Comparison of ENCODE assay signal across 19 cellular contexts in the genomic region with DNA sequence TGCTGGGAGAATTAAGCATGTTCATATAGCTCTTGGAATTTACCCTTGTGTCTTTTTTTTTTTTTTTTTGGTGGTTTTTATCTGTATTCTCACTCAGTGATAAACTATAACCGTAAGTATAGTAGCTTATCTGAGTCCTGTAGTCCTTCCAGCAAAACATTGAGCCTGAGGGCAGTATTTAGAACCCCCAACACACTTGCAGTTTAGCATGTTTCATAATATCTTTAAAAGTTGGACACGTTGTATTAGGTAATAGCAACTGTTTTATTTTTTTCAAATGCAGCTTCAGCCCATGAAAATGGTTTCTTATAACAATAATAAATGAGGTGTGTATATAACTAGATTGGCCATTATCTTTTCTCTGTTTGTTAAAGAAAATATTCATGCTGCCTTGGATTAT.
DNase-seq lines count a peak whose midpoint lies in the region; ATAC-seq, FAIRE-seq and TF ChIP-seq lines count a peak whose summit lies in the region.
"Had no signal": no experiment of that assay in that cellular context is flagged by ENCODE, and none has a peak within 500 bp of the region (broad histone marks: within the 10 kb centered on the region; RNA-seq: fewer than 3 reads in every experiment).

No MANE protein-coding gene starts in this region.

- no peak for DNase-seq in Karpas-422
- no peak for DNase-seq in body of pancreas
- DNase-seq in pancreas = no peak
- DNase-seq in T-helper 1 cell = no peak
- DNase-seq: AML-193; Caco-2; Calu3; CD4-positive, alpha-beta T cell; CD8-positive, alpha-beta T cell; DMS79 treated with DMSO at 0.1 percent for 48 hours; GF-D8 had no signal

- H3K9me2 ChIP-seq in Karpas-422 (replicated peaks; ENCODE audit: insufficient read depth, low read length) = no peaks in the 10 kb centered on the region

- FAIRE-seq in pancreas (lab: Jason Lieb, UNC) = no peak
- FAIRE-seq: A549, D721Med, G401.6, GM12891 had no signal

- H4K20me1 ChIP-seq in Karpas-422 (ENCODE audit: insufficient read depth, low read depth, low read length) = no peaks in the 10 kb centered on the region
- H4K20me1 ChIP-seq: BLaER1 treated with 17β-estradiol and CSF1 and Interleukin-3, amounts not matched to agents 10 nM and 100 nM had no signal

- no peak for TF ChIP-seq POLR2A in body of pancreas (IDR thresholded peaks at IDR 0.05)

- H3K36me3 ChIP-seq in Karpas-422 (ENCODE audit: insufficient read depth, low read length) (no peaks in the 10 kb centered on the region), body of pancreas (replicated peaks in 1 of 2; ENCODE audit: insufficient read depth in 1 of 2, low read depth in 2 of 2) (no peaks in the 10 kb centered on the region), pancreas (no peaks in the 10 kb centered on the region)
- H3K36me3 ChIP-seq: BLaER1 treated with 17β-estradiol and CSF1 and Interleukin-3, amounts not matched to agents 10 nM and 100 nM had no signal

- H3K4me3 ChIP-seq in Karpas-422 (ENCODE audit: low read length) (no peak overlapping the region), body of pancreas (no peak overlapping the region), pancreas (no peak overlapping the region)
- H3K4me3 ChIP-seq: A549; BLaER1 treated with 17β-estradiol and CSF1 and Interleukin-3, amounts not matched to agents 10 nM and 100 nM had no signal

- H3K4me2 ChIP-seq in Karpas-422 (ENCODE audit: low read depth, low read length, poor library complexity, severe bottlenecking) = no peak overlapping the region
- H3K4me2 ChIP-seq: A549; BLaER1 treated with 17β-estradiol and CSF1 and Interleukin-3, amounts not matched to agents 10 nM and 100 nM had no signal

- 4 to 13% methylated on average over 2 of the region's 2 CpGs for WGBS in body of pancreas, 2 donors
- WGBS in pancreas, 2 donors = 8 to 10% methylated on average over 2 of the region's 2 CpGs

- H2AFZ ChIP-seq in Karpas-422 (ENCODE audit: low read length) = 0 out of 2 replicates have a peak overlapping the region, but pooled peaks have one; percentile 29

- intact Hi-C loops in body of pancreas (cut with DNase I) = no loop called here
- intact Hi-C loops in pancreas (cut with DNase I) = no loop called here

- H3K27me3 ChIP-seq in Karpas-422 (ENCODE audit: low read length) (0 out of 2 replicates have a peak, but pooled peaks cover 2% of the 10 kb centered on the region), body of pancreas (no peaks in the 10 kb centered on the region), pancreas (no peaks in the 10 kb centered on the region)
- H3K27me3 ChIP-seq: BLaER1 treated with 17β-estradiol and CSF1 and Interleukin-3, amounts not matched to agents 10 nM and 100 nM had no signal

- H3K79me2 ChIP-seq in Karpas-422 (ENCODE audit: low read length) = no peaks in the 10 kb centered on the region

- ATAC-seq in body of pancreas (peak; percentile 77), pancreas (peak; percentile 55 to 80 (median 74)), GM18909 (IDR thresholded peaks at IDR 0.05; ENCODE audit: poor library complexity, unreplicated experiment) (no peak)
- ATAC-seq: A549; CD8-positive, alpha-beta T cell had no signal

- H3K9me3 ChIP-seq in Karpas-422 (ENCODE audit: low read length) (peaks cover 5% of the 10 kb centered on the region; the same call in 1 of the 2 replicates), body of pancreas (no peaks in the 10 kb centered on the region), pancreas (no peaks in the 10 kb centered on the region)
- H3K9me3 ChIP-seq: A549 had no signal

- H3K4me1 ChIP-seq in Karpas-422 (ENCODE audit: low read length) (peaks cover 3% of the 10 kb centered on the region; the same call in 1 of the 2 replicates), body of pancreas (peaks cover 17% of the 10 kb centered on the region), pancreas (peaks cover 7 to 13% (median 9%) of the 10 kb centered on the region in 3 donors)
- H3K4me1 ChIP-seq: A549; BLaER1 treated with 17β-estradiol and CSF1 and Interleukin-3, amounts not matched to agents 10 nM and 100 nM had no signal

- H3K27ac ChIP-seq in Karpas-422 (ENCODE audit: low read length) = no peak overlapping the region
- H3K27ac ChIP-seq in body of pancreas = peak overlapping the region in 2 of 4 donors; percentile 41 to 61
- peak overlapping the region in 2 of 4 donors; percentile 15 to 44 for H3K27ac ChIP-seq in pancreas
- H3K27ac ChIP-seq: 22Rv1; A549; BLaER1 treated with 17β-estradiol and CSF1 and Interleukin-3, amounts not matched to agents 10 nM and 100 nM; C4-2B had no signal

- TF ChIP-seq CTCF in body of pancreas (IDR thresholded peaks at IDR 0.05) (no peak), pancreas (IDR thresholded peaks at IDR 0.05) (no peak)

- H3K9ac ChIP-seq in Karpas-422 (ENCODE audit: low read length) = no peak overlapping the region
- H3K9ac ChIP-seq: BLaER1 treated with 17β-estradiol and CSF1 and Interleukin-3, amounts not matched to agents 10 nM and 100 nM had no signal
